In the genomic region with DNA sequence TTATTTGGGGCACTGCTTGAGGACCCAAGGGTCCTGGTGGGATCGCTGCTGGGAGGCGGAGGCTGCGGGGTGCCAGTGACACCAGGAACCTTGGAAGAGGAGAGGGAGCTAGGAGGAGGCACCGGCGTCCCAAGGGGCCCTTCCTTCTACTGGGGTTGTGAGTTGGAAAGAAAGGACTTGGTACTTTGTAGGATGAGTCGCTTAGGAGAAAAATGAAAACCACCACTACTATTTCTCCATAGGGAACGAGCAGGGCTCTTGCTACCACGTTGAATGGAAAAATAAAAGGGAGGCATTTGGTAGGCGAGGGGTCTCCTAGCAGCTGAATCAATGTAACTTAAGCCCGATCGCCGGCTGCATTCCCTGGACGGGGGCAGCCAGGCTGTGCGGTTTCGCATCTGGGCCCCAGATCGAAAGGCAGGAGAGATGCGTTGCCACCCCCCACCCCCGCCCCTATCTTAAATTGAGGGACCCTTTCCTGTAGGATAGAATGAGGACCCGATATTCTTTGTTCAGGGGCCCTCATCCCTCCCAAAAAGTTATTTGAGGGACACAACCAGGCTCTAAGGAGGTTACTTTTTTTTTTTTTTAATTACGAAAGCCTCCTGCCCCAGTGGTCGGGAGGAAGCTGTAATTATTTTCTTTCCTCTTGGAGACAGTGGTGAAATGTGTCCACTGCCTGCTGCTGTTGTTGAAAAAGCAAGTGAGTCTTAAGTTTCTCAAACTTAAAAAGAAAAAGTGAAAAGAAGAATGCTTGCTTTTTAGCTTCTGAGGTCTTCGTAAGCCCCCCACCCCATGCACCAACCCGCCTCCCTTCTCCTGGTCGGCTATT, we compare ENCODE assay signal across 1 cellular context.
TF ChIP-seq lines count a peak whose summit lies in the region.

No MANE protein-coding gene starts in this region.

TF ChIP-seq in liver, 16 proteins besides CTCF, POLR2A, EP300 and RAD21 (continued from another document):
- TF ChIP-seq, protein P1, sequence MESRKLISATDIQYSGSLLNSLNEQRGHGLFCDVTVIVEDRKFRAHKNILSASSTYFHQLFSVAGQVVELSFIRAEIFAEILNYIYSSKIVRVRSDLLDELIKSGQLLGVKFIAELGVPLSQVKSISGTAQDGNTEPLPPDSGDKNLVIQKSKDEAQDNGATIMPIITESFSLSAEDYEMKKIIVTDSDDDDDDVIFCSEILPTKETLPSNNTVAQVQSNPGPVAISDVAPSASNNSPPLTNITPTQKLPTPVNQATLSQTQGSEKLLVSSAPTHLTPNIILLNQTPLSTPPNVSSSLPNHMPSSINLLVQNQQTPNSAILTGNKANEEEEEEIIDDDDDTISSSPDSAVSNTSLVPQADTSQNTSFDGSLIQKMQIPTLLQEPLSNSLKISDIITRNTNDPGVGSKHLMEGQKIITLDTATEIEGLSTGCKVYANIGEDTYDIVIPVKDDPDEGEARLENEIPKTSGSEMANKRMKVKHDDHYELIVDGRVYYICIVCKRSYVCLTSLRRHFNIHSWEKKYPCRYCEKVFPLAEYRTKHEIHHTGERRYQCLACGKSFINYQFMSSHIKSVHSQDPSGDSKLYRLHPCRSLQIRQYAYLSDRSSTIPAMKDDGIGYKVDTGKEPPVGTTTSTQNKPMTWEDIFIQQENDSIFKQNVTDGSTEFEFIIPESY (IDR thresholded peaks at IDR 0.05): no peak
- TF ChIP-seq TAF1 (conservative IDR thresholded peaks at IDR 0.05) (no peak), EGR1 (IDR thresholded peaks at IDR 0.05; ENCODE audit: low read depth in 2 of 2) (no peak), YY1 (IDR thresholded peaks at IDR 0.05) (no peak), JUND (IDR thresholded peaks at IDR 0.05) (no peak), HNF4A (conservative IDR thresholded peaks at IDR 0.05) (no peak), GABPA (IDR thresholded peaks at IDR 0.05 in 1 of 2, conservative IDR thresholded peaks at IDR 0.05 in 1 of 2) (no peak), FOXA2 (IDR thresholded peaks at IDR 0.05) (no peak), FOXA1 (IDR thresholded peaks at IDR 0.05) (no peak), SP1 (IDR thresholded peaks at IDR 0.05) (no peak), NR2F2 (IDR thresholded peaks at IDR 0.05) (no peak), RXRA (IDR thresholded peaks at IDR 0.05) (no peak)
- TF ChIP-seq, protein P2, sequence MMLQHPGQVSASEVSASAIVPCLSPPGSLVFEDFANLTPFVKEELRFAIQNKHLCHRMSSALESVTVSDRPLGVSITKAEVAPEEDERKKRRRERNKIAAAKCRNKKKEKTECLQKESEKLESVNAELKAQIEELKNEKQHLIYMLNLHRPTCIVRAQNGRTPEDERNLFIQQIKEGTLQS (IDR thresholded peaks at IDR 0.05): no peak
